1 cellular context compared by ENCODE assay signal in genomic region chr16:28597692-28598261, GRCh38.
TF ChIP-seq lines count a peak whose summit lies in the region.

No MANE protein-coding gene starts in this region.

TF ChIP-seq in HCT116, 20 proteins besides CTCF, POLR2A, EP300 and RAD21 (continued from another document):
- TF ChIP-seq EZH2 (IDR thresholded peaks at IDR 0.05): no peak
